8 cellular contexts compared by ENCODE assay signal in genomic region chr12:51591020-51591901, GRCh38. TPM values are rescaled to one million over a fixed set of nuclear protein-coding genes. Genes with fewer than 3 reads are reported as not detected.
DNase-seq lines count a peak whose midpoint lies in the region; ATAC-seq and TF ChIP-seq lines count a peak whose summit lies in the region.

SCN8A (plus strand) TSS chr12:51591233; CDS start chr12:51662818, 71,585 bp downstream.

- no peaks in the 10 kb centered on the region for H3K36me3 ChIP-seq in DOHH2 (ENCODE audit: control insufficient read depth, low read length)
- no peaks in the 10 kb centered on the region for H3K36me3 ChIP-seq in Panc1 (ENCODE audit: control insufficient read depth, insufficient read depth, low read length)
- no peaks in the 10 kb centered on the region for H3K36me3 ChIP-seq in ovary

- no peak within 1 kb of the TSS for H3K27ac ChIP-seq in DOHH2 (ENCODE audit: low read depth, low read length)
- peak within 1 kb of the TSS; percentile 62 for H3K27ac ChIP-seq in Panc1 (ENCODE audit: low read length)
- H3K27ac ChIP-seq in ovary = no peak within 1 kb of the TSS

- TF ChIP-seq EP300 in ovary (IDR thresholded peaks at IDR 0.05) = no peak

- in situ Hi-C loops in Panc1 (cut with HindIII; ENCODE audit: low pct_unique_long_range_greater_than_20kb, low sequenced_read_pairs) = no loop called here

- POLR2A ChIA-PET in Panc1 (lab: Charles Lee) = no interaction called here

- ATAC-seq in HG02970 (IDR thresholded peaks at IDR 0.05; ENCODE audit: low FRiP score, unreplicated experiment) = peak; percentile 33
- ATAC-seq in Panc1 = peak; percentile 92
- ATAC-seq in HG02852 (IDR thresholded peaks at IDR 0.05; ENCODE audit: unreplicated experiment) = no peak

- DNase-seq in Panc1 (ENCODE audit: low read depth, low spot score) (no peak), glomerular visceral epithelial cell (ENCODE audit: extremely low spot score) (peak; percentile 70), ovary (peak; percentile 37 to 62 (median 46)), ureter (ENCODE audit: low spot score) (no peak)
- peak; percentile 68 for DNase-seq in activated naive CD4-positive, alpha-beta T cell treated with anti-CD3 and anti-CD28 coated beads, Interleukin-2, amount 50 U/mL, for 16 hours

- no peak for TF ChIP-seq POLR2A in ovary (IDR thresholded peaks at IDR 0.05)

- no peaks in the 10 kb centered on the region for H3K9me2 ChIP-seq in DOHH2 (replicated peaks; ENCODE audit: control insufficient read depth, low read length)

- TF ChIP-seq CTCF in DOHH2 (IDR thresholded peaks at IDR 0.05; ENCODE audit: low read depth, low read length, poor library complexity, severe bottlenecking) (no peak), Panc1 (IDR thresholded peaks at IDR 0.05) (no peak), ovary (IDR thresholded peaks at IDR 0.05) (no peak)

- no peaks in the 10 kb centered on the region for H3F3A ChIP-seq in DOHH2 (ENCODE audit: control insufficient read depth, insufficient read depth)

- 1% methylated on average over 32 to 77 of the region's 90 CpGs for WGBS in ovary, 3 donors

- no peaks in the 10 kb centered on the region for H3K79me2 ChIP-seq in DOHH2 (ENCODE audit: control insufficient read depth, low read length)

- no peaks in the 10 kb centered on the region for H3K9me3 ChIP-seq in DOHH2 (ENCODE audit: control insufficient read depth, insufficient read depth, low read length)
- H3K9me3 ChIP-seq in Panc1 (ENCODE audit: control insufficient read depth, insufficient read depth, low read depth, low read length) = no peaks in the 10 kb centered on the region
- H3K9me3 ChIP-seq in ovary = no peaks in the 10 kb centered on the region

- H3K4me2 ChIP-seq in DOHH2 (ENCODE audit: low read length) = peak within 1 kb of the TSS; percentile 72

- intact Hi-C loops in Panc1 (cut with micrococcal nuclease; ENCODE audit: unreplicated experiment) (no loop called here), ovary (cut with DNase I) (no loop called here)

- no peaks in the 10 kb centered on the region for H4K20me1 ChIP-seq in DOHH2 (ENCODE audit: control insufficient read depth, insufficient read depth, low read depth, low read length)

- CTCF ChIA-PET in Panc1 (lab: Charles Lee) = no interaction called here

- H3K27me3 ChIP-seq in DOHH2 (ENCODE audit: control insufficient read depth, low read length) (peaks cover 51% of the 10 kb centered on the region), Panc1 (ENCODE audit: control insufficient read depth, insufficient read depth, low read length) (no peaks in the 10 kb centered on the region), ovary (no peaks in the 10 kb centered on the region)

- peak within 1 kb of the TSS; percentile 74 for H3K4me3 ChIP-seq in DOHH2 (ENCODE audit: low read length)
- H3K4me3 ChIP-seq in Panc1 (ENCODE audit: low read depth in 2 of 2, low read length in 2 of 2) = peak within 1 kb of the TSS; percentile 74 to 83
- H3K4me3 ChIP-seq in ovary = peak within 1 kb of the TSS; percentile 43

- peaks cover 7% of the 10 kb centered on the region for H3K4me1 ChIP-seq in DOHH2 (ENCODE audit: control insufficient read depth, low read length)
- peaks cover 11% of the 10 kb centered on the region for H3K4me1 ChIP-seq in Panc1 (ENCODE audit: control insufficient read depth, insufficient read depth, low read length)
- peaks cover 3% of the 10 kb centered on the region for H3K4me1 ChIP-seq in ovary (ENCODE audit: insufficient read depth)

- BruUV-seq in Panc1 (replicated peaks; lab: Mats Ljungman, UMichigan) = no TSS peak

RNA-seq across cellular contexts. Expression of gene SCN8A, which starts in this region (rescaled TPM):
- 8.6 TPM for total RNA-seq in Panc1 (2021; ENCODE audit: unreplicated experiment)
- polyA plus RNA-seq in Panc1 (2012; ENCODE audit: insufficient read length) = 5.0 TPM
- 1 to 10 TPM in 6 of 7 donors, under 1 TPM in 1; 0.91 to 2.9 (median 1.7) TPM for total RNA-seq in ovary
- polyA plus RNA-seq in ovary = under 1 TPM; 0.21 to 0.43 TPM
- total RNA-seq in ureter = 2.2 TPM

Comparison
In these comparisons a context has a peak if more than half of its experiments do, and no peak if none do; other contexts are left out.
1. DNase-seq: peak in activated naive CD4-positive, alpha-beta T cell treated with anti-CD3 and anti-CD28 coated beads, Interleukin-2, amount 50 U/mL, for 16 hours (single experiment), glomerular visceral epithelial cell (single experiment) and ovary (5 of 5); none in Panc1 (single experiment) and ureter (single experiment).
2. Peak in every context shown above with its lines, with median percentiles within 50 percentile points of each other: H3K4me3 ChIP-seq.